ENCODE assay signal across 13 cellular contexts in genomic region chr11:65126624-65127274, GRCh38. TPM values are rescaled to one million over a fixed set of nuclear protein-coding genes. Genes with fewer than 3 reads are reported as not detected.
DNase-seq lines count a peak whose midpoint lies in the region; ATAC-seq and TF ChIP-seq lines count a peak whose summit lies in the region.
"Had no signal": no experiment of that assay in that cellular context is flagged by ENCODE, and none has a peak within 500 bp of the region (broad histone marks: within the 10 kb centered on the region; RNA-seq: fewer than 3 reads in every experiment).

No MANE protein-coding gene starts in this region.

- POLR2A ChIA-PET in activated CD8-positive, alpha-beta T cell treated with anti-CD3 and anti-CD28 coated beads for 36 hours (lab: Charles Lee): interaction anchor here (1.0 to 1.7 kb wide), 5 partner anchors 8 to 30 kb away, joined by 3 to 5 read pairs (median 4); partner anchors contain the start of gene ZNHIT2
- POLR2A ChIA-PET in activated CD8-positive, alpha-beta T cell treated with anti-CD3 and anti-CD28 coated beads, Interleukin-2, amount 10 ng/mL, durations not matched to agents 7 days and 5 days (lab: Charles Lee): interaction anchor here (1.1 to 2.0 kb wide), 2 partner anchors 9 to 112 kb away, joined by 3 to 5 read pairs; partner anchors contain the start of gene ZNHIT2

- H3K36me3 Mint-ChIP-seq in activated CD8-positive, alpha-beta T cell treated with anti-CD3 and anti-CD28 coated beads for 36 hours (ENCODE audit: low read depth): peaks cover 31% of the 10 kb centered on the region
- peaks cover 51% of the 10 kb centered on the region for H3K36me3 Mint-ChIP-seq in activated CD8-positive, alpha-beta T cell treated with anti-CD3 and anti-CD28 coated beads, Interleukin-2, amount 10 ng/mL, durations not matched to agents 7 days and 5 days (ENCODE audit: low read depth)
- peaks cover 62 to 77% of the 10 kb centered on the region in 2 donors for H3K36me3 Mint-ChIP-seq in CD14-positive monocyte

- no peak for ATAC-seq in activated CD8-positive, alpha-beta T cell treated with anti-CD3 and anti-CD28 coated beads for 36 hours
- ATAC-seq in activated CD8-positive, alpha-beta T cell treated with anti-CD3 and anti-CD28 coated beads, Interleukin-2, amount 10 ng/mL, durations not matched to agents 7 days and 5 days: no peak
- ATAC-seq in HG03025 (IDR thresholded peaks at IDR 0.05; ENCODE audit: low FRiP score, unreplicated experiment): no peak
- ATAC-seq: lower lobe of right lung; natural killer cell treated with Interleukin-12 subunit alpha and Interleukin-12 subunit beta and Interleukin-15 and Interleukin-18, amount 100 ng/mL, for 72 hours had no signal

- no peak overlapping the region for H3K27ac ChIP-seq in sigmoid colon
- H3K27ac ChIP-seq: HL-60, lower lobe of right lung, SJSA1 had no signal

- no peak for DNase-seq in activated CD8-positive, alpha-beta T cell treated with anti-CD3 and anti-CD28 coated beads for 36 hours
- DNase-seq in activated CD8-positive, alpha-beta T cell treated with anti-CD3 and anti-CD28 coated beads, Interleukin-2, amount 10 ng/mL, durations not matched to agents 7 days and 5 days: no peak
- DNase-seq in sigmoid colon: peak; percentile 46
- DNase-seq in CD14-positive monocyte (ENCODE audit: low spot score): no peak
- DNase-seq: activated CD4-positive, alpha-beta memory T cell treated with anti-CD3 and anti-CD28 coated beads, Interleukin-2, amount 10 ng/mL, durations not matched to agents 7 days and 5 days; lower lobe of right lung; NCI-H1417; retina had no signal

- peak; percentile 67 for TF ChIP-seq POLR2A in Raji (IDR thresholded peaks at IDR 0.05; ENCODE audit: insufficient read depth, low read depth, low read length)
- TF ChIP-seq POLR2A in sigmoid colon (IDR thresholded peaks at IDR 0.05): no peak

- no peaks in the 10 kb centered on the region for H3K9me3 Mint-ChIP-seq in activated CD8-positive, alpha-beta T cell treated with anti-CD3 and anti-CD28 coated beads for 36 hours
- H3K9me3 Mint-ChIP-seq in activated CD8-positive, alpha-beta T cell treated with anti-CD3 and anti-CD28 coated beads, Interleukin-2, amount 10 ng/mL, durations not matched to agents 7 days and 5 days (ENCODE audit: insufficient read depth): no peaks in the 10 kb centered on the region
- no peaks in the 10 kb centered on the region for H3K9me3 Mint-ChIP-seq in CD14-positive monocyte
- H3K9me3 Mint-ChIP-seq: activated CD4-positive, alpha-beta memory T cell treated with anti-CD3 and anti-CD28 coated beads, Interleukin-2, amount 10 ng/mL, durations not matched to agents 7 days and 5 days; natural killer cell treated with Interleukin-12 subunit alpha and Interleukin-12 subunit beta and Interleukin-15 and Interleukin-18, amount 100 ng/mL, for 72 hours had no signal

- peaks cover 0 to 11% (median 8%) of the 10 kb centered on the region in 4 donors for H3K4me1 ChIP-seq in sigmoid colon

- H3K36me3 ChIP-seq in sigmoid colon: peaks cover 49 to 78% (median 62%) of the 10 kb centered on the region in 4 donors

- no peak overlapping the region for H3K4me3 Mint-ChIP-seq in activated CD8-positive, alpha-beta T cell treated with anti-CD3 and anti-CD28 coated beads for 36 hours
- H3K4me3 Mint-ChIP-seq in activated CD8-positive, alpha-beta T cell treated with anti-CD3 and anti-CD28 coated beads, Interleukin-2, amount 10 ng/mL, durations not matched to agents 7 days and 5 days: no peak overlapping the region
- no peak overlapping the region for H3K4me3 Mint-ChIP-seq in CD14-positive monocyte
- H3K4me3 Mint-ChIP-seq: activated CD4-positive, alpha-beta memory T cell treated with anti-CD3 and anti-CD28 coated beads, Interleukin-2, amount 10 ng/mL, durations not matched to agents 7 days and 5 days; natural killer cell treated with Interleukin-12 subunit alpha and Interleukin-12 subunit beta and Interleukin-15 and Interleukin-18, amount 100 ng/mL, for 72 hours had no signal

- H3K9me3 ChIP-seq in sigmoid colon: no peaks in the 10 kb centered on the region
- H3K9me3 ChIP-seq: lower lobe of right lung, SJSA1 had no signal

- no peak overlapping the region for H3K4me3 ChIP-seq in sigmoid colon
- H3K4me3 ChIP-seq: lower lobe of right lung, SJSA1 had no signal

- intact Hi-C loops in activated CD8-positive, alpha-beta T cell treated with anti-CD3 and anti-CD28 coated beads for 36 hours (cut with micrococcal nuclease): no loop called here
- intact Hi-C loops in sigmoid colon (cut with DNase I) (no loop called here), CD14-positive monocyte (cut with micrococcal nuclease) (no loop called here)

- no peaks in the 10 kb centered on the region for H3K27me3 Mint-ChIP-seq in activated CD8-positive, alpha-beta T cell treated with anti-CD3 and anti-CD28 coated beads for 36 hours
- no peaks in the 10 kb centered on the region for H3K27me3 Mint-ChIP-seq in activated CD8-positive, alpha-beta T cell treated with anti-CD3 and anti-CD28 coated beads, Interleukin-2, amount 10 ng/mL, durations not matched to agents 7 days and 5 days (ENCODE audit: low read depth)
- peaks cover 0 to 2% (median 0%) of the 10 kb centered on the region in 3 donors for H3K27me3 Mint-ChIP-seq in CD14-positive monocyte (ENCODE audit: low read depth in 3 of 3)
- H3K27me3 Mint-ChIP-seq: activated CD4-positive, alpha-beta memory T cell treated with anti-CD3 and anti-CD28 coated beads, Interleukin-2, amount 10 ng/mL, durations not matched to agents 7 days and 5 days; natural killer cell treated with Interleukin-12 subunit alpha and Interleukin-12 subunit beta and Interleukin-15 and Interleukin-18, amount 100 ng/mL, for 72 hours had no signal

- WGBS in sigmoid colon, 2 donors: 72 to 82% methylated on average over 6 of the region's 6 CpGs

- CTCF ChIA-PET in activated CD8-positive, alpha-beta T cell treated with anti-CD3 and anti-CD28 coated beads for 36 hours (lab: Charles Lee): interaction anchor here (0.7 to 1.0 kb wide), 2 partner anchors 9 to 51 kb away, joined by 3 read pairs; partner anchors contain the start of gene ZNHIT2
- CTCF ChIA-PET in activated CD8-positive, alpha-beta T cell treated with anti-CD3 and anti-CD28 coated beads, Interleukin-2, amount 10 ng/mL, durations not matched to agents 7 days and 5 days (lab: Charles Lee): no interaction called here

- TF ChIP-seq CTCF in activated CD8-positive, alpha-beta T cell treated with anti-CD3 and anti-CD28 coated beads for 36 hours (IDR thresholded peaks at IDR 0.05): no peak
- TF ChIP-seq CTCF in sigmoid colon (IDR thresholded peaks at IDR 0.05) (no peak), CD14-positive monocyte (IDR thresholded peaks at IDR 0.05) (no peak)

- TF ChIP-seq EP300 in sigmoid colon (IDR thresholded peaks at IDR 0.05): no peak

- peaks cover 17% of the 10 kb centered on the region for H3K4me1 Mint-ChIP-seq in activated CD8-positive, alpha-beta T cell treated with anti-CD3 and anti-CD28 coated beads for 36 hours (ENCODE audit: low read depth)
- H3K4me1 Mint-ChIP-seq in activated CD8-positive, alpha-beta T cell treated with anti-CD3 and anti-CD28 coated beads, Interleukin-2, amount 10 ng/mL, durations not matched to agents 7 days and 5 days (ENCODE audit: low read depth): peaks cover 16% of the 10 kb centered on the region
- no peaks in the 10 kb centered on the region for H3K4me1 Mint-ChIP-seq in CD14-positive monocyte

- no peaks in the 10 kb centered on the region for H3K27me3 ChIP-seq in sigmoid colon
- H3K27me3 ChIP-seq: SJSA1 had no signal

- peak overlapping the region; percentile 32 for H3K27ac Mint-ChIP-seq in activated CD8-positive, alpha-beta T cell treated with anti-CD3 and anti-CD28 coated beads for 36 hours
- H3K27ac Mint-ChIP-seq in activated CD8-positive, alpha-beta T cell treated with anti-CD3 and anti-CD28 coated beads, Interleukin-2, amount 10 ng/mL, durations not matched to agents 7 days and 5 days: no peak overlapping the region
- peak overlapping the region in 2 of 7 donors; percentile 7 to 11 for H3K27ac Mint-ChIP-seq in CD14-positive monocyte
- H3K27ac Mint-ChIP-seq: activated CD4-positive, alpha-beta memory T cell treated with anti-CD3 and anti-CD28 coated beads, Interleukin-2, amount 10 ng/mL, durations not matched to agents 7 days and 5 days; natural killer cell treated with Interleukin-12 subunit alpha and Interleukin-12 subunit beta and Interleukin-15 and Interleukin-18, amount 100 ng/mL, for 72 hours had no signal

RNA-seq across cellular contexts. Expression of gene MRPL49, which starts 4.6 kb away (rescaled TPM):
- total RNA-seq in activated CD8-positive, alpha-beta T cell treated with anti-CD3 and anti-CD28 coated beads for 36 hours: 10 to 100 TPM; 48.7 to 53.4 TPM
- 10 to 100 TPM; 47.3 to 51.1 TPM for total RNA-seq in activated CD8-positive, alpha-beta T cell treated with anti-CD3 and anti-CD28 coated beads, Interleukin-2, amount 10 ng/mL, durations not matched to agents 7 days and 5 days
- 100 to 1,000 TPM in 1 of 4 donors, 10 to 100 TPM in 3; 41.5 to 104 (median 72.4) TPM for total RNA-seq in sigmoid colon
- polyA plus RNA-seq in sigmoid colon (10 to 100 TPM; 63.7 to 76.3 (median 69.8) TPM), CD14-positive monocyte (10 to 100 TPM; 32.7 to 33.9 TPM)

RNA-seq across cellular contexts. Expression of gene FAU, which starts 4.8 kb away (rescaled TPM):
- total RNA-seq in activated CD8-positive, alpha-beta T cell treated with anti-CD3 and anti-CD28 coated beads for 36 hours: 1,000 to 10,000 TPM; 1,112 to 1,137 TPM
- 1,000 to 10,000 TPM in 1 of 2 experiments, 100 to 1,000 TPM in 1; 986 to 1,038 TPM for total RNA-seq in activated CD8-positive, alpha-beta T cell treated with anti-CD3 and anti-CD28 coated beads, Interleukin-2, amount 10 ng/mL, durations not matched to agents 7 days and 5 days
- total RNA-seq in sigmoid colon: 1,000 to 10,000 TPM; 1,235 to 1,561 (median 1,347) TPM
- 1,000 to 10,000 TPM in 2 of 3 donors, 100 to 1,000 TPM in 1; 811 to 1,178 (median 1,151) TPM for polyA plus RNA-seq in sigmoid colon
- 100 to 1,000 TPM; 668 to 799 TPM for polyA plus RNA-seq in CD14-positive monocyte

RNA-seq across cellular contexts. Expression of gene SYVN1, which starts 7.6 kb away (rescaled TPM):
- total RNA-seq in activated CD8-positive, alpha-beta T cell treated with anti-CD3 and anti-CD28 coated beads for 36 hours: 10 to 100 TPM; 20.6 to 26.8 TPM
- total RNA-seq in activated CD8-positive, alpha-beta T cell treated with anti-CD3 and anti-CD28 coated beads, Interleukin-2, amount 10 ng/mL, durations not matched to agents 7 days and 5 days: 10 to 100 TPM; 28.7 to 33.0 TPM
- 10 to 100 TPM; 17.1 to 36.0 (median 24.3) TPM for total RNA-seq in sigmoid colon
- polyA plus RNA-seq in sigmoid colon: 10 to 100 TPM in 1 of 3 donors, 1 to 10 TPM in 2; 5.1 to 43.5 (median 7.2) TPM
- polyA plus RNA-seq in CD14-positive monocyte: 1 to 10 TPM; 3.5 to 6.4 TPM

RNA-seq across cellular contexts. Expression of gene ZNHIT2, which starts 9.2 kb away (rescaled TPM):
- 10 to 100 TPM; 11.5 to 12.7 TPM for total RNA-seq in activated CD8-positive, alpha-beta T cell treated with anti-CD3 and anti-CD28 coated beads for 36 hours
- 10 to 100 TPM; 11.6 to 12.4 TPM for total RNA-seq in activated CD8-positive, alpha-beta T cell treated with anti-CD3 and anti-CD28 coated beads, Interleukin-2, amount 10 ng/mL, durations not matched to agents 7 days and 5 days
- 10 to 100 TPM; 13.6 to 16.3 (median 15.0) TPM for total RNA-seq in sigmoid colon
- polyA plus RNA-seq in sigmoid colon: 10 to 100 TPM in 1 of 3 donors, 1 to 10 TPM in 2; 8.3 to 12.7 (median 9.6) TPM
- polyA plus RNA-seq in CD14-positive monocyte: 1 to 10 TPM; 5.8 to 9.4 TPM

RNA-seq across cellular contexts. Expression of gene TM7SF2, which starts 15.1 kb away (rescaled TPM):
- total RNA-seq in activated CD8-positive, alpha-beta T cell treated with anti-CD3 and anti-CD28 coated beads for 36 hours: 10 to 100 TPM; 12.4 to 17.5 TPM
- total RNA-seq in activated CD8-positive, alpha-beta T cell treated with anti-CD3 and anti-CD28 coated beads, Interleukin-2, amount 10 ng/mL, durations not matched to agents 7 days and 5 days: 10 to 100 TPM; 25.3 to 26.1 TPM
- total RNA-seq in sigmoid colon: 10 to 100 TPM; 15.6 to 20.3 (median 17.5) TPM
- polyA plus RNA-seq in sigmoid colon (10 to 100 TPM in 2 of 3 donors, 1 to 10 TPM in 1; 3.6 to 43.2 (median 10.2) TPM), CD14-positive monocyte (1 to 10 TPM; 1.8 TPM)
